In the genomic region with DNA sequence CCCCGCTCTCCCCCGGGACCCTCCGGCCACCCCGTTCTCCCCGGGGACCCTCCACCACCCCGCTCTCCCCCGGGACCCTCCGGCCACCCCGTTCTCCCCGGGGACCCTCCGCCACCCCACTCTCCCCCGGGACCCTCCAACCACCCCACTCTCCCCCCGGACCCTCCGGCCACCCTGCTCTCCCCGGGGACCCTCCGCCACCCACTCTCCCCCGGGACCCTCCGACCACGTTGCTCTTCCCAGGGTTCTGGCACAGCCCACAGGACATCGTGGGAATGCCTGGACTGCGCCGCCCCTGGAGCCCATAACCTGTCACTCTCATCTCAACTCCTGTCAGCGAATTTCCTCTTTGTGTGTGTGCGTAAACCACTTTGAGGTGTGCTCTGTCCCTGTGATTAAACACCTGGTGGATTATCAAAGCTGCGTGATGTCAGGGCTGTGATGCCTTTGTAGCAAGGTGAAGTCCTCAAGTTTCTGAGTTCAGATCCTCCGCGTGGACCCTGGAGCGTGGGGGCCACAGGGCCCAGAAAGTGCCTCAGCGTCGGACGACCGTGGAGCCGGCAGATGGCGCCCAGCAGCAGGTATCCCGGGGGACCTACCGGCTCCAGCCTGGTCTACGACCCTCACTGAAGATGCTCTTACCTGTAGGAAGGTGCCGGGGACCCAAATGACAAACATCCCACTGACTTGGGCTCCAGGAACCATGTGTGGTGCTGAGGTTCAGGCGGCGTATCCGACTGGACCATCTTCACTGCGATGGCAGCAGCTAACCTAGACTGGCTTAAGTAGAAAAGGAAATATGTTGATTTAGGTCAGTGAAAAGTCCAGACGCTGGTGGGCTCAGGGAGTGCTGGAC, we compare ENCODE assay signal across 20 cellular contexts.
"Had no signal": no experiment of that assay in that cellular context is flagged by ENCODE, and none has a peak within 500 bp of the region (broad histone marks: within the 10 kb centered on the region; RNA-seq: fewer than 3 reads in every experiment).

No MANE protein-coding gene starts in this region.

- H3K4me3 ChIP-seq: breast epithelium, gastroesophageal sphincter, pancreas, sigmoid colon, tibial artery, uterus had no signal

- FAIRE-seq: astrocyte, pancreas had no signal

- H3K9me3 ChIP-seq: breast epithelium, gastroesophageal sphincter, pancreas, sigmoid colon, tibial artery, uterus had no signal

- H3K4me1 Mint-ChIP-seq: activated naive CD4-positive, alpha-beta T cell treated with anti-CD3 and anti-CD28 coated beads, Interleukin-2, amount 50 U/mL, for 24 hours; neural crest cell had no signal

- ATAC-seq: gastroesophageal sphincter; left ventricle myocardium superior; pancreas; stimulated activated naive B cell treated with anti-CD40 and anti-IgM and Interleukin-4, amounts not matched to agents 10 μg/mL and 1 μg/mL and 100 μg/mL, for 72 hours had no signal

- H3K9me3 Mint-ChIP-seq: activated naive CD4-positive, alpha-beta T cell treated with anti-CD3 and anti-CD28 coated beads, Interleukin-2, amount 50 U/mL, for 24 hours had no signal

- DNase-seq: activated CD4-positive, alpha-beta T cell treated with anti-CD3 and anti-CD28 coated beads for 1 hour; activated CD8-positive, alpha-beta memory T cell treated with anti-CD3 and anti-CD28 coated beads for 24 hours; activated CD8-positive, alpha-beta memory T cell treated with anti-CD3 and anti-CD28 coated beads, Interleukin-2, amount 50 U/mL, for 48 hours; activated gamma-delta T cell; activated T-cell treated with anti-CD3 and anti-CD28 coated beads, Interleukin-2, amount 50 U/mL, for 48 hours; cortex of kidney; left ventricle myocardium superior; stimulated activated CD4-positive, alpha-beta T cell treated with anti-CD3 and anti-CD28 coated beads, Interleukin-4, amount 100 ng/mL, for 4 hours; stimulated activated naive B cell treated with anti-CD40 and anti-IgM and Interleukin-4, amounts not matched to agents 10 μg/mL and 1 μg/mL and 100 μg/mL, for 72 hours had no signal

- H3K36me3 Mint-ChIP-seq: activated naive CD4-positive, alpha-beta T cell treated with anti-CD3 and anti-CD28 coated beads, Interleukin-2, amount 50 U/mL, for 24 hours; memory B cell; stimulated activated naive B cell treated with anti-CD40 and anti-IgM and Interleukin-4, amounts not matched to agents 10 μg/mL and 1 μg/mL and 100 μg/mL, for 72 hours had no signal

- H3K4me1 ChIP-seq: breast epithelium, gastroesophageal sphincter, pancreas, sigmoid colon, tibial artery, uterus had no signal

- H3K27me3 ChIP-seq: pancreas had no signal

- H3K27ac ChIP-seq: breast epithelium, gastroesophageal sphincter, pancreas, sigmoid colon, tibial artery, uterus had no signal

- H3K27ac Mint-ChIP-seq: activated naive CD4-positive, alpha-beta T cell treated with anti-CD3 and anti-CD28 coated beads, Interleukin-2, amount 50 U/mL, for 24 hours; memory B cell; stimulated activated naive B cell treated with anti-CD40 and anti-IgM and Interleukin-4, amounts not matched to agents 10 μg/mL and 1 μg/mL and 100 μg/mL, for 72 hours; T-helper 1 cell treated with Interleukin-12 subunit alpha and Interleukin-12 subunit beta and Interleukin-4 antibody, amounts not matched to agents 30 μg/mL and 1 μg/mL, for 36 hours had no signal

- H3K36me3 ChIP-seq: breast epithelium, gastroesophageal sphincter, pancreas, sigmoid colon, tibial artery, uterus had no signal

- H3K4me3 Mint-ChIP-seq: activated naive CD4-positive, alpha-beta T cell treated with anti-CD3 and anti-CD28 coated beads, Interleukin-2, amount 50 U/mL, for 24 hours; memory B cell; neural crest cell; stimulated activated naive B cell treated with anti-CD40 and anti-IgM and Interleukin-4, amounts not matched to agents 10 μg/mL and 1 μg/mL and 100 μg/mL, for 72 hours; T-helper 1 cell treated with Interleukin-12 subunit alpha and Interleukin-12 subunit beta and Interleukin-4 antibody, amounts not matched to agents 30 μg/mL and 1 μg/mL, for 36 hours had no signal
